ENCODE assay signal across 1 cellular context in the genomic region with DNA sequence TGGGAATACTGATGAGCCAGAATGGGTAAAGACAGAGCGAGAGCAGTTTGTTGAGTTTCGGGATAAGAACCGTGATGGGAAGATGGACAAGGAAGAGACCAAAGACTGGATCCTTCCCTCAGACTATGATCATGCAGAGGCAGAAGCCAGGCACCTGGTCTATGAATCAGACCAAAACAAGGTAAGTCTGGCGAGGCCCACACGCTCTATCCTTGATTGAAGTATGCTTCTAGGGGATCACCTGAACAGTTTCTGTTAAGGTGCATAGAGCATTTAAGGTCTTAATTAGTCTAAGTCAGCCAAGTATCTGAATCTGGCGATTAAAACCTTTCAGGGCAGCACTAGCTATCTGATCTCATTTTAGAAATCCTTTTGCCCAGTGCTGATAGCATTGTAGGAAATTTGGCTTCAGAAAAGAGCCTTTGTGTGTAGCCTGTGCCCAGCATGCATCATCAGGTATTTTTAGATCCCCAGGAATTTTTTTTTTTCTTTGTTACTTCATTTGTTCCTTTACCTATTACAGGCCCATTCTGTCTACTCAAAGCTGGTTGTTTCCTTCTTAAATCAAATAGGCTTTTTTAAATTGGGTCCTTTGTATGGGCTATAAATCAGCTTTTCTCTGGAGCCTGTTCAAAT.
TF ChIP-seq lines count a peak whose summit lies in the region.

No MANE protein-coding gene starts in this region.

TF ChIP-seq in endothelial cell of umbilical vein, 7 proteins besides CTCF, POLR2A, EP300 and RAD21:
- TF ChIP-seq MYC (IDR thresholded peaks at IDR 0.05; ENCODE audit: low read depth, low read length): no peak
- TF ChIP-seq JUN (IDR thresholded peaks at IDR 0.05; ENCODE audit: borderline replicate concordance, insufficient read depth, insufficient read length, low read depth): no peak
- no peak for TF ChIP-seq GATA2 (IDR thresholded peaks at IDR 0.05; ENCODE audit: insufficient read depth, insufficient read length, low read depth, low read length)
- TF ChIP-seq POLR2AphosphoS5 (IDR thresholded peaks at IDR 0.05; ENCODE audit: insufficient read depth, low read depth, low read length): no peak
- TF ChIP-seq FOS (IDR thresholded peaks at IDR 0.05; ENCODE audit: borderline replicate concordance, insufficient read depth, low read length): no peak
- no peak for TF ChIP-seq EZH2 (IDR thresholded peaks at IDR 0.05; ENCODE audit: borderline replicate concordance, low read depth, low read length, severe bottlenecking)
- TF ChIP-seq, protein P1, sequence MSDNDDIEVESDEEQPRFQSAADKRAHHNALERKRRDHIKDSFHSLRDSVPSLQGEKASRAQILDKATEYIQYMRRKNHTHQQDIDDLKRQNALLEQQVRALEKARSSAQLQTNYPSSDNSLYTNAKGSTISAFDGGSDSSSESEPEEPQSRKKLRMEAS (IDR thresholded peaks at IDR 0.05; ENCODE audit: insufficient read depth, insufficient read length): no peak
